Comparison of ENCODE assay signal across 24 cellular contexts in the genomic region with DNA sequence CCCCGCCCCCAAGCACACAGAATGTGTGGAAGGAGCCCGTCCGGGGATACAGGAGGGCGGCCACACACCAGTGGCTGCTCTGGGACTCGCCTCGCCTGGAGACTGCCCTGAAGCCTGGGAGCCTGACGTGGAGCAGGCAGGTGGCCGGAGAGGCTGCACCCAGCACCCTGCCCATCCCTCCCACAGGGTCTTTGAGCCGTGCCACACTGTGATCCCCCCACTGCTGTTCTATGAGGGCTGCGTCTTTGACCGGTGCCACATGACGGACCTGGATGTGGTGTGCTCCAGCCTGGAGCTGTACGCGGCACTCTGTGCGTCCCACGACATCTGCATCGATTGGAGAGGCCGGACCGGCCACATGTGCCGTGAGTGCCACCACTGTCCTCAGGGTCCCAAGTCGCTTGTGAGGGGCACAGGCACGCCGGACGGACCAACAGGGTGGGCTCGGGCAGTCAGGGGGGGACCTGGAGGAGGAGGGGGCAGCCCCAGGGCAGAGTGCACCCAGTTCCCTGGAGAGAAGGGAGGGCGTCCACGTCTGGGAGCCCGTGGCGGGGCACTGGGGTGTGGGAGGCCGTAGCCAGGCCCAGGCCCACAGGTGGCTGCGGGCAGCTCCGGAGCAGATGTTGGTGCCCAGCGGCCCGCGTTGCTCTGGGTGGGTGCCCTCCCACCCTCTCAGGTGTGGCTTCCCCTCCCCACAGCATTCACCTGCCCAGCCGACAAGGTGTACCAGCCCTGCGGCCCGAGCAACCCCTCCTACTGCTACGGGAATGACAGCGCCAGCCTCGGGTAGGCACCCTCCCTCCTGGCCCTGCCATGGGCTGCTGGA. TPM values are rescaled to one million over a fixed set of nuclear protein-coding genes. Genes with fewer than 3 reads are reported as not detected.
DNase-seq lines count a peak whose midpoint lies in the region; ATAC-seq, FAIRE-seq and TF ChIP-seq lines count a peak whose summit lies in the region.
"Had no signal": no experiment of that assay in that cellular context is flagged by ENCODE, and none has a peak within 500 bp of the region (broad histone marks: within the 10 kb centered on the region; RNA-seq: fewer than 3 reads in every experiment).

No MANE protein-coding gene starts in this region.

- WGBS in pancreas, 2 donors, result 66 to 75% methylated on average over 38 to 41 of the region's 41 CpGs

- in situ Hi-C loops in gastrocnemius medialis (cut with MboI; ENCODE audit: low sequenced_read_pairs in 4 of 4), result no loop called here

- intact Hi-C loops in cardiac septum (cut with DNase I) (no loop called here), pancreas (cut with DNase I) (no loop called here), gastrocnemius medialis (cut with DNase I; ENCODE audit: low total_unique reads) (no loop called here)

- no peaks in the 10 kb centered on the region for H3K4me1 ChIP-seq in pancreas
- H3K4me1 ChIP-seq in gastrocnemius medialis, result no peaks in the 10 kb centered on the region

- H3K27me3 ChIP-seq in pancreas, result peaks cover 0 to 5% (median 2%) of the 10 kb centered on the region in 4 donors
- H3K27me3 ChIP-seq in gastrocnemius medialis, result peaks cover 30 to 47% (median 41%) of the 10 kb centered on the region in 3 donors

- FAIRE-seq in pancreas (lab: Jason Lieb, UNC), result no peak
- FAIRE-seq: H54, urothelium cell line had no signal

- H3K27ac ChIP-seq in pancreas, result no peak overlapping the region
- no peak overlapping the region for H3K27ac ChIP-seq in gastrocnemius medialis

- ATAC-seq in pancreas (no peak), gastrocnemius medialis (no peak), HG03097 (IDR thresholded peaks at IDR 0.05; ENCODE audit: low FRiP score, unreplicated experiment) (no peak)

- DNase-seq in 8988T, result peak; percentile 12
- peak; percentile 19 for DNase-seq in GM10266 (ENCODE audit: extremely low spot score)
- peak; percentile 72 for DNase-seq in cardiac septum (ENCODE audit: low spot score)
- DNase-seq in pancreas, result peak in 4 of 6 donors; percentile 11 to 71 (median 32)
- no peak for DNase-seq in gastrocnemius medialis
- DNase-seq in LoVo (ENCODE audit: low spot score), result no peak
- no peak for DNase-seq in stimulated activated CD4-positive, alpha-beta T cell treated with anti-CD3 and anti-CD28 coated beads, Interleukin-4, amount 100 ng/mL, for 4 hours
- DNase-seq: activated CD4-positive, alpha-beta memory T cell treated with anti-CD3 and anti-CD28 coated beads, Interleukin-2, amount 10 ng/mL, durations not matched to agents 7 days and 5 days; activated T-cell treated with anti-CD3 and anti-CD28 coated beads, Interleukin-2, amount 50 U/mL, for 1 hour; caudate nucleus; EL; hippocampal formation; NCI-H1694; NCI-H446; retina; SW 1271 had no signal

- TF ChIP-seq POLR2A in gastrocnemius medialis (IDR thresholded peaks at IDR 0.05), result no peak

- no peaks in the 10 kb centered on the region for H3K9me3 ChIP-seq in pancreas
- no peaks in the 10 kb centered on the region for H3K9me3 ChIP-seq in gastrocnemius medialis

- H3K4me3 ChIP-seq in pancreas, result no peak overlapping the region
- H3K4me3 ChIP-seq in gastrocnemius medialis, result no peak overlapping the region

- H3K36me3 ChIP-seq in pancreas (no peaks in the 10 kb centered on the region), gastrocnemius medialis (no peaks in the 10 kb centered on the region)

- TF ChIP-seq CTCF in GM10266 (IDR thresholded peaks at IDR 0.05; ENCODE audit: control insufficient read depth, insufficient read depth, low read depth, missing control alignments) (no peak), pancreas (IDR thresholded peaks at IDR 0.05) (no peak), gastrocnemius medialis (IDR thresholded peaks at IDR 0.05 in 4 of 5, conservative IDR thresholded peaks at IDR 0.05 in 1 of 5) (no peak)

RNA-seq across cellular contexts. Expression of a gene that starts 27.0 kb away (rescaled TPM):
- not detected for total RNA-seq in cardiac septum
- 10 to 100 TPM in 5 of 6 donors, 1 to 10 TPM in 1; 7.9 to 65.4 (median 19.8) TPM for total RNA-seq in pancreas
- polyA plus RNA-seq in pancreas, result 10 to 100 TPM in 1 of 2 donors, 1 to 10 TPM in 1; 5.1 to 12.1 TPM
- total RNA-seq in gastrocnemius medialis, result under 1 TPM in 1 of 4 donors, not detected in 3; 0.17 TPM
- total RNA-seq: activated CD4-positive, alpha-beta memory T cell treated with anti-CD3 and anti-CD28 coated beads, Interleukin-2, amount 10 ng/mL, durations not matched to agents 7 days and 5 days; kidney epithelial cell; MCF 10A; mesothelial cell of epicardium; RPMI7951 had no signal

RNA-seq across cellular contexts. Expression of a gene that starts 38.1 kb away (rescaled TPM):
- total RNA-seq in cardiac septum (not detected), pancreas (1 to 10 TPM in 1 of 6 donors, under 1 TPM in 1, not detected in 4; 0.04 to 4.2 TPM), gastrocnemius medialis (not detected)
- under 1 TPM in 1 of 2 donors, not detected in 1; 0.02 TPM for polyA plus RNA-seq in pancreas
- total RNA-seq: activated CD4-positive, alpha-beta memory T cell treated with anti-CD3 and anti-CD28 coated beads, Interleukin-2, amount 10 ng/mL, durations not matched to agents 7 days and 5 days; kidney epithelial cell; MCF 10A; mesothelial cell of epicardium; neural crest cell; RPMI7951 had no signal

Comparison
In these comparisons a context has a peak if more than half of its experiments do, and no peak if none do; other contexts are left out.
1. DNase-seq: peak in 8988T (single experiment), GM10266 (single experiment), cardiac septum (single experiment) and pancreas (4 of 6); none in gastrocnemius medialis (0 of 2), LoVo (single experiment) and stimulated activated CD4-positive, alpha-beta T cell treated with anti-CD3 and anti-CD28 coated beads, Interleukin-4, amount 100 ng/mL, for 4 hours (0 of 2).